Comparison of ENCODE assay signal across 26 cellular contexts in genomic region chr1:202276920-202277319, GRCh38.
DNase-seq lines count a peak whose midpoint lies in the region; FAIRE-seq and TF ChIP-seq lines count a peak whose summit lies in the region.
"Had no signal": no experiment of that assay in that cellular context is flagged by ENCODE, and none has a peak within 500 bp of the region (broad histone marks: within the 10 kb centered on the region; RNA-seq: fewer than 3 reads in every experiment).

No MANE protein-coding gene starts in this region.

- no peak overlapping the region for H3K4me3 ChIP-seq in HEK293 (ENCODE audit: low read depth, low read length)
- no peak overlapping the region for H3K4me3 ChIP-seq in WERI-Rb-1 (ENCODE audit: low read depth, low read length)
- H3K4me3 ChIP-seq: A549; BLaER1 treated with 17β-estradiol and CSF1 and Interleukin-3, amounts not matched to agents 10 nM and 100 nM; GM12878; GM23248 had no signal

- no peak for TF ChIP-seq POLR2A in H54 (IDR thresholded peaks at IDR 0.05; ENCODE audit: low read depth, low read length)

- H3K36me3 ChIP-seq in HEK293 (ENCODE audit: control insufficient read depth in 2 of 2, insufficient read depth in 1 of 2, low read length in 2 of 2) = no peaks in the 10 kb centered on the region
- no peaks in the 10 kb centered on the region for H3K36me3 ChIP-seq in WERI-Rb-1
- H3K36me3 ChIP-seq: BE2C had no signal

- DNase-seq in NCI-H1105 treated with DMSO at 0.1 percent for 48 hours (lab: John Stamatoyannopoulos, UW) = peak; percentile 51
- DNase-seq in NCI-H1105 (lab: John Stamatoyannopoulos, UW) = no peak
- peak; percentile 34 for DNase-seq in WERI-Rb-1
- DNase-seq in islet precursor cell = peak; percentile 14
- DNase-seq in A172 (ENCODE audit: low spot score) = no peak
- DNase-seq in HuH-7.5 (ENCODE audit: low spot score) = no peak
- no peak for DNase-seq in H54 (ENCODE audit: insufficient read length, low spot score)
- DNase-seq: ACHN; AML-193; BE2C; CD4-positive, alpha-beta T cell; CD8-positive, alpha-beta memory T cell; DMS 273 treated with DMSO at 0.1 percent for 48 hours; DMS79; EL; GDM1; GM23248; HFFc6 had no signal

- H3K4me1 ChIP-seq in HEK293 (ENCODE audit: control insufficient read depth, insufficient read depth, low read length) = peaks cover 7% of the 10 kb centered on the region; the same call in 1 of the 2 replicates
- H3K4me1 ChIP-seq: BE2C had no signal

- H3K9me3 ChIP-seq in HEK293 (ENCODE audit: control insufficient read depth, insufficient read depth, low read depth, low read length) (no peaks in the 10 kb centered on the region), WERI-Rb-1 (ENCODE audit: severe bottlenecking) (no peaks in the 10 kb centered on the region)
- H3K9me3 ChIP-seq: A549; BE2C; BLaER1 treated with 17β-estradiol and CSF1 and Interleukin-3, amounts not matched to agents 10 nM and 100 nM had no signal

- H3K27me3 ChIP-seq in WERI-Rb-1 (ENCODE audit: insufficient read depth, low read depth, severe bottlenecking) = no peaks in the 10 kb centered on the region
- H3K27me3 ChIP-seq: BE2C; BLaER1 treated with 17β-estradiol and CSF1 and Interleukin-3, amounts not matched to agents 10 nM and 100 nM had no signal

- POLR2A ChIA-PET in HEK293 (lab: Yijun Ruan, JAX) = no interaction called here

- no peak for FAIRE-seq in H54 (lab: Jason Lieb, UNC)
- FAIRE-seq: A549, D721Med, GM12878, GM19239, H1 had no signal

- TF ChIP-seq CTCF in HEK293 (tag by site-specific recombination; IDR thresholded peaks at IDR 0.05) = no peak
- no peak for TF ChIP-seq CTCF in WERI-Rb-1 (IDR thresholded peaks at IDR 0.05; ENCODE audit: low read depth, low read length)

- CTCF ChIA-PET in HEK293 (lab: Yijun Ruan, JAX) = interaction anchor here (6.3 kb wide), 1 partner anchor 38 kb away, joined by 83 read pairs; no protein-coding TSS in a partner anchor

- H3K27ac ChIP-seq in HEK293 (ENCODE audit: extremely low read depth, low read depth, low read length) (no peak overlapping the region), WERI-Rb-1 (peak overlapping the region; percentile 92)
- H3K27ac ChIP-seq: 22Rv1; A549; BLaER1 treated with 17β-estradiol and CSF1 and Interleukin-3, amounts not matched to agents 10 nM and 100 nM; GM23248 had no signal

TF ChIP-seq in HEK293, 187 proteins besides CTCF, POLR2A, EP300 and RAD21:
- no peak for TF ChIP-seq MEIS1 (CRISPR knock-in tag; IDR thresholded peaks at IDR 0.05; ENCODE audit: borderline replicate concordance)
- peak; percentile 76 for TF ChIP-seq SP7 (tag by site-specific recombination; IDR thresholded peaks at IDR 0.05)

Comparison
In these comparisons a context has a peak if more than half of its experiments do, and no peak if none do; other contexts are left out.
1. DNase-seq: peak in NCI-H1105 treated with DMSO at 0.1 percent for 48 hours (single experiment), WERI-Rb-1 (single experiment) and islet precursor cell (single experiment); none in NCI-H1105 (single experiment), A172 (single experiment), HuH-7.5 (single experiment) and H54 (single experiment).